28 cellular contexts compared by ENCODE assay signal in the genomic region with DNA sequence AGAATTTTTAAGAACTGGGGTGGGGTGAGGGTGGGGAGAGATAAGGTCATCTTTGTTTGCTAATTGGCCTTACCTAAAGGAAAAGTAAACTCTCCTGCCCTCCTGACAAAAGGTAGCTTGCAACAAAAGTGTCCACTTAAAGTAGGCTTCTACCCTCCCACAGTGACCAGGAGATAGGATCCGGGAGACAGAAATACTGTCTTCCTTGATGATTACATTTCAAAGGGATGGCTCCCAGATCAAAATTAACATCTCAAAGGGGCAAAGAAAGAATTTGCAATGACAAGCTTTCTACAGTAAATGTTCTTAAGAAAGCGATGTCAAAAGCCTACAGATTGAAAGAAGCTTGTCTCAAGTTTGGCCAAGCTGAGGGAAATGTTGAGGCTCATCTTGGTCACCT.
DNase-seq lines count a peak whose midpoint lies in the region; ATAC-seq and TF ChIP-seq lines count a peak whose summit lies in the region.
"Had no signal": no experiment of that assay in that cellular context is flagged by ENCODE, and none has a peak within 500 bp of the region (broad histone marks: within the 10 kb centered on the region; RNA-seq: fewer than 3 reads in every experiment).

No MANE protein-coding gene starts in this region.

- H3K4me1 ChIP-seq in endodermal cell (ENCODE audit: control insufficient read depth, insufficient read depth, low read length) (peaks cover 4% of the 10 kb centered on the region), iPS-20b (ENCODE audit: insufficient read depth, low read length) (peaks cover 18% of the 10 kb centered on the region; the same call in 1 of the 2 replicates)
- no peaks in the 10 kb centered on the region for H3K4me1 ChIP-seq in CD8-positive, alpha-beta T cell (ENCODE audit: insufficient read depth, low read length)
- H3K4me1 ChIP-seq: SJSA1 had no signal

- H3K27me3 Mint-ChIP-seq in endodermal cell (ENCODE audit: insufficient read depth): peaks cover 10% of the 10 kb centered on the region
- no peaks in the 10 kb centered on the region for H3K27me3 Mint-ChIP-seq in CD8-positive, alpha-beta T cell (ENCODE audit: low read depth)
- H3K27me3 Mint-ChIP-seq: B cell; CD8-positive, alpha-beta memory T cell had no signal

- 5 to 7% methylated on average over 2 of the region's 2 CpGs for WGBS in endodermal cell (ENCODE audit: insufficient coverage in 1 of 2, insufficient read length in 1 of 2), 2 experiments

- no peak overlapping the region for H3K4me3 Mint-ChIP-seq in endodermal cell
- H3K4me3 Mint-ChIP-seq in CD8-positive, alpha-beta T cell: no peak overlapping the region
- H3K4me3 Mint-ChIP-seq: B cell; CD8-positive, alpha-beta memory T cell; HFFc6 had no signal

- H3K9ac ChIP-seq in endodermal cell (ENCODE audit: extremely low read depth, low read length, poor library complexity, severe bottlenecking) (no peak overlapping the region), iPS-20b (ENCODE audit: low read depth, low read length) (no peak overlapping the region)

- no peaks in the 10 kb centered on the region for H3K36me3 ChIP-seq in endodermal cell (ENCODE audit: control insufficient read depth, insufficient read depth, low read length)
- H3K36me3 ChIP-seq in iPS-20b (ENCODE audit: insufficient read depth, low read depth, low read length): no peaks in the 10 kb centered on the region
- H3K36me3 ChIP-seq in CD8-positive, alpha-beta T cell (ENCODE audit: insufficient read depth, low read length): no peaks in the 10 kb centered on the region
- H3K36me3 ChIP-seq: HAP-1, MG63, SJSA1 had no signal

- H3K9me3 Mint-ChIP-seq in endodermal cell: no peaks in the 10 kb centered on the region
- H3K9me3 Mint-ChIP-seq in CD8-positive, alpha-beta T cell: peaks cover 2% of the 10 kb centered on the region

- POLR2A ChIA-PET in CD8-positive, alpha-beta T cell (lab: Charles Lee): no interaction called here

- CTCF ChIA-PET in CD8-positive, alpha-beta T cell (lab: Charles Lee): no interaction called here

- peak overlapping the region; percentile 82 for H3K27ac Mint-ChIP-seq in endodermal cell
- H3K27ac Mint-ChIP-seq in CD8-positive, alpha-beta T cell: no peak overlapping the region
- H3K27ac Mint-ChIP-seq: B cell; CD8-positive, alpha-beta memory T cell; HFFc6 had no signal

- peak; percentile 16 for DNase-seq in NCI-H146 (lab: John Stamatoyannopoulos, UW)
- DNase-seq in NCI-H146 treated with DMSO at 0.1 percent for 48 hours (lab: John Stamatoyannopoulos, UW; ENCODE audit: unreplicated experiment): no peak
- DNase-seq in endodermal cell: peak; percentile 63
- no peak for DNase-seq in CD8-positive, alpha-beta T cell
- DNase-seq in medulla oblongata (ENCODE audit: extremely low spot score): no peak
- DNase-seq in globus pallidus (ENCODE audit: low spot score): no peak
- DNase-seq: CD8-positive, alpha-beta memory T cell; DMS79 treated with DMSO at 0.1 percent for 48 hours; HFFc6; IMR-90; KG1; MG63; NCI-H1105 treated with DMSO at 0.1 percent for 48 hours; NCI-H1694; NCI-H2029 treated with DMSO at 0.1 percent for 48 hours; NCI-H446 treated with DMSO at 0.1 percent for 48 hours; NCI-H526; NCI-H82; NK-92 treated with Interleukin-12 subunit alpha and Interleukin-12 subunit beta, amount 100 ng/mL, for 24 hours; Right ventricle myocardium superior; RPMI8226 had no signal

- no peak overlapping the region for H3K27ac ChIP-seq in endodermal cell (ENCODE audit: low read depth, low read length)
- H3K27ac ChIP-seq in iPS-20b (ENCODE audit: low read length): no peak overlapping the region
- no peak overlapping the region for H3K27ac ChIP-seq in CD8-positive, alpha-beta T cell (ENCODE audit: low read depth, low read length)
- H3K27ac ChIP-seq: 22Rv1, C4-2B, SJSA1 had no signal

- no peak for ATAC-seq in CD8-positive, alpha-beta T cell
- no peak for ATAC-seq in HG03139 (IDR thresholded peaks at IDR 0.05; ENCODE audit: unreplicated experiment)

- no peaks in the 10 kb centered on the region for H3K27me3 ChIP-seq in endodermal cell (ENCODE audit: control insufficient read depth, insufficient read depth, low read length, poor library complexity, severe bottlenecking)
- no peaks in the 10 kb centered on the region for H3K27me3 ChIP-seq in iPS-20b (ENCODE audit: insufficient read depth, low read length)
- H3K27me3 ChIP-seq in CD8-positive, alpha-beta T cell (ENCODE audit: insufficient read depth, low read length): no peaks in the 10 kb centered on the region
- H3K27me3 ChIP-seq: MG63, SJSA1 had no signal

- no peaks in the 10 kb centered on the region for H3K9me3 ChIP-seq in endodermal cell (ENCODE audit: control insufficient read depth, low read length)
- H3K9me3 ChIP-seq in iPS-20b (ENCODE audit: insufficient read depth, low read depth, low read length): no peaks in the 10 kb centered on the region
- H3K9me3 ChIP-seq in CD8-positive, alpha-beta T cell (ENCODE audit: low read length): no peaks in the 10 kb centered on the region
- H3K9me3 ChIP-seq: HAP-1, MG63, SJSA1 had no signal

- H3K4me1 Mint-ChIP-seq in endodermal cell: peaks cover 30% of the 10 kb centered on the region
- H3K4me1 Mint-ChIP-seq in CD8-positive, alpha-beta T cell (ENCODE audit: low read depth): no peaks in the 10 kb centered on the region
- H3K4me1 Mint-ChIP-seq: B cell; CD8-positive, alpha-beta memory T cell had no signal

- peak overlapping the region; percentile 48 for H3K4me3 ChIP-seq in endodermal cell (ENCODE audit: low read length)
- peak overlapping the region; percentile 38; the same call in 1 of the 2 replicates for H3K4me3 ChIP-seq in iPS-20b (ENCODE audit: low read length)
- H3K4me3 ChIP-seq in CD8-positive, alpha-beta T cell (ENCODE audit: low read depth, low read length): no peak overlapping the region
- H3K4me3 ChIP-seq: HAP-1, MG63, SJSA1 had no signal

- TF ChIP-seq CTCF in endodermal cell (conservative IDR thresholded peaks at IDR 0.05): no peak
- no peak for TF ChIP-seq CTCF in CD8-positive, alpha-beta T cell (IDR thresholded peaks at IDR 0.05)

- intact Hi-C loops in CD8-positive, alpha-beta T cell (cut with DNase I, micrococcal nuclease): no loop called here

- no peaks in the 10 kb centered on the region for H3K36me3 Mint-ChIP-seq in endodermal cell (ENCODE audit: low read depth)
- H3K36me3 Mint-ChIP-seq in CD8-positive, alpha-beta T cell: no peaks in the 10 kb centered on the region
- H3K36me3 Mint-ChIP-seq: CD8-positive, alpha-beta memory T cell had no signal

Comparison
In these comparisons a context has a peak if more than half of its experiments do, and no peak if none do; other contexts are left out.
1. DNase-seq: peak in NCI-H146 (single experiment) and endodermal cell (single experiment); none in NCI-H146 treated with DMSO at 0.1 percent for 48 hours (single experiment), CD8-positive, alpha-beta T cell (0 of 7), medulla oblongata (single experiment) and globus pallidus (single experiment).